ENCODE assay signal across 1 cellular context in genomic region chr10:28628184-28628893, GRCh38.
A peak's percentile ranks its signal among the peaks of the same experiment; 100 is the strongest.
TF ChIP-seq lines count a peak whose summit lies in the region.

No MANE protein-coding gene starts in this region.

TF ChIP-seq in GM12878, 131 proteins besides CTCF, POLR2A, EP300 and RAD21 (continued from another document):
- no peak for TF ChIP-seq ZBTB4 (CRISPR knock-in tag; IDR thresholded peaks at IDR 0.05)
- no peak for TF ChIP-seq MTA2 (IDR thresholded peaks at IDR 0.05; ENCODE audit: low read depth)
- peak; percentile 48; the same call in 1 of the 2 replicates for TF ChIP-seq YY1 (IDR thresholded peaks at IDR 0.05; ENCODE audit: low read depth, low read length)
